18 cellular contexts compared by ENCODE assay signal in genomic region chr7:46156039-46156438, GRCh38.
"Had no signal": no experiment of that assay in that cellular context is flagged by ENCODE, and none has a peak within 500 bp of the region (broad histone marks: within the 10 kb centered on the region; RNA-seq: fewer than 3 reads in every experiment).

No MANE protein-coding gene starts in this region.

- H3K4me1 ChIP-seq: esophagus muscularis mucosa, left ventricle myocardium inferior, prostate gland, upper lobe of right lung had no signal

- H3K9me3 ChIP-seq: esophagus muscularis mucosa, left ventricle myocardium inferior, prostate gland, upper lobe of right lung had no signal

- H3K4me3 Mint-ChIP-seq: activated CD4-positive, alpha-beta memory T cell treated with anti-CD3 and anti-CD28 coated beads for 36 hours; activated naive CD4-positive, alpha-beta T cell treated with anti-CD3 and anti-CD28 coated beads, Interleukin-2, amount 10 ng/mL, durations not matched to agents 7 days and 5 days; activated T-cell treated with anti-CD3 and anti-CD28 coated beads, Interleukin-2, amount 50 U/mL, for 72 hours; immature natural killer cell; mesothelial cell of epicardium; naive thymus-derived CD8-positive, alpha-beta T cell; T-helper 17 cell had no signal

- H3K27ac Mint-ChIP-seq: activated CD4-positive, alpha-beta memory T cell treated with anti-CD3 and anti-CD28 coated beads for 36 hours; activated naive CD4-positive, alpha-beta T cell treated with anti-CD3 and anti-CD28 coated beads, Interleukin-2, amount 10 ng/mL, durations not matched to agents 7 days and 5 days; activated T-cell treated with anti-CD3 and anti-CD28 coated beads, Interleukin-2, amount 50 U/mL, for 72 hours; immature natural killer cell; mesothelial cell of epicardium; naive thymus-derived CD8-positive, alpha-beta T cell; T-helper 17 cell had no signal

- ATAC-seq: activated T-cell treated with anti-CD3 and anti-CD28 coated beads, Interleukin-2, amount 50 U/mL, for 72 hours; naive thymus-derived CD8-positive, alpha-beta T cell; T-helper 17 cell; upper lobe of right lung had no signal

- H3K27me3 ChIP-seq: esophagus muscularis mucosa, upper lobe of right lung had no signal

- H3K9me3 Mint-ChIP-seq: activated CD4-positive, alpha-beta memory T cell treated with anti-CD3 and anti-CD28 coated beads for 36 hours; activated naive CD4-positive, alpha-beta T cell treated with anti-CD3 and anti-CD28 coated beads, Interleukin-2, amount 10 ng/mL, durations not matched to agents 7 days and 5 days; activated T-cell treated with anti-CD3 and anti-CD28 coated beads, Interleukin-2, amount 50 U/mL, for 72 hours had no signal

- H3K36me3 Mint-ChIP-seq: activated CD4-positive, alpha-beta memory T cell treated with anti-CD3 and anti-CD28 coated beads for 36 hours; activated naive CD4-positive, alpha-beta T cell treated with anti-CD3 and anti-CD28 coated beads, Interleukin-2, amount 10 ng/mL, durations not matched to agents 7 days and 5 days; mesothelial cell of epicardium; naive thymus-derived CD8-positive, alpha-beta T cell had no signal

- H3K27ac ChIP-seq: coronary artery, esophagus muscularis mucosa, left ventricle myocardium inferior, prostate gland, upper lobe of right lung had no signal

- H3K4me1 Mint-ChIP-seq: activated naive CD4-positive, alpha-beta T cell treated with anti-CD3 and anti-CD28 coated beads, Interleukin-2, amount 10 ng/mL, durations not matched to agents 7 days and 5 days; immature natural killer cell; naive thymus-derived CD8-positive, alpha-beta T cell; T-helper 17 cell had no signal

- DNase-seq: activated CD4-positive, alpha-beta memory T cell treated with anti-CD3 and anti-CD28 coated beads for 36 hours; activated CD4-positive, alpha-beta T cell treated with anti-CD3 and anti-CD28 coated beads for 48 hours; activated effector memory CD4-positive, alpha-beta T cell treated with anti-CD3 and anti-CD28 coated beads, Interleukin-2, amount 50 U/mL, for 16 hours; activated naive CD4-positive, alpha-beta T cell treated with anti-CD3 and anti-CD28 coated beads, Interleukin-2, amount 10 ng/mL, durations not matched to agents 7 days and 5 days; activated T-cell treated with anti-CD3 and anti-CD28 coated beads, Interleukin-2, amount 50 U/mL, for 72 hours; amygdala; immature natural killer cell; left ventricle myocardium inferior; mammary epithelial cell; naive thymus-derived CD8-positive, alpha-beta T cell; stimulated activated CD4-positive, alpha-beta T cell treated with anti-CD3 and anti-CD28 coated beads, Interleukin-4, amount 100 ng/mL, for 24 hours; stimulated activated naive CD4-positive, alpha-beta T cell treated with Interleukin-2 at 50 U/mL for 16 hours; T-helper 17 cell; upper lobe of right lung had no signal

- H3K27me3 Mint-ChIP-seq: activated CD4-positive, alpha-beta memory T cell treated with anti-CD3 and anti-CD28 coated beads for 36 hours; activated naive CD4-positive, alpha-beta T cell treated with anti-CD3 and anti-CD28 coated beads, Interleukin-2, amount 10 ng/mL, durations not matched to agents 7 days and 5 days; naive thymus-derived CD8-positive, alpha-beta T cell; T-helper 17 cell had no signal
